Comparison of ENCODE assay signal across 8 cellular contexts in the genomic region with DNA sequence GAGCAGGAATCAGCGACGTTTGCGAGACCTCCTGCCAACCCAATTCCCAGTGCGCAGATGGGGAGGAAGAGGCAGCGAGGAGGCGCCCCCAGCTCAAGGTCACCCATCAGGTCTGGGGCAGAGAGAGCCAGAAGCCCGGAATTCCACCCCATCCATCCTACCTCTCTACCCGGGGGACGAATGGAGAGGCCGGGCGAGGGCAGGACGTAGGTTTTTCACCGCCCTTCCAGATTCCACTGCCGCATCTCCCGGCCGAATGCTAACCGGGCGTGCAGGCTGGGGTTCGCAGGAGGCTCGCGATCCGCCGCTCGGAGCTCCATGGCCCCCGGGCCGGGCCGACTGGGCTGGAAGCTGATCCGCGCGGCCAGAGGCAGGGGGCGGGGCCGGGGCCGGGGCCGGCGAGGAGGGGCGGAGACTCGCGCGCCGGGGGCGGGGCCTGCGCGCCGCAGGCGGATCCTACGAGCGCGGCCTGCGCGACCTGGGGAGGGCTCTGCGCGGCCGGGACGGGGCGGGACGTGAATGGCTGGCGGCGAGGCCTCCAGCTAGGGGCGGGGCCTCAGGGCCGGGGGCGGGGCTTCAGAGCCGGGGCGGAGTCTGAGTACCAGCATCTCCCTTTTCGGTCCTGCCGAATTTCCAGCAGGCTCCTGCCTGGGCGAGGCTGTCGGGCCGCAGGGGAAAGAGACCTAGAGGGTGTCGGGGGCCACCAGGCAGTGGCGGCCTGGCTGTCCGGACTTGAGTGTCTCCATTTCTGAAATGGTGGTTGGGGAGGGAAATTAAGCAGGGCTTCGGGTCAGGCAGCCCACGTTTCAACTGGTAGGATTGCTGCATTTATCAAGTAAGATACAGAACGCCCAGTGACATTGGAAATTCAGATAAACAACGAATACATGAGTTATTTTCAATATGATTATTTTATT. TPM values are rescaled to one million over a fixed set of nuclear protein-coding genes. Genes with fewer than 3 reads are reported as not detected.
DNase-seq lines count a peak whose midpoint lies in the region; ATAC-seq and TF ChIP-seq lines count a peak whose summit lies in the region.

A gene with protein sequence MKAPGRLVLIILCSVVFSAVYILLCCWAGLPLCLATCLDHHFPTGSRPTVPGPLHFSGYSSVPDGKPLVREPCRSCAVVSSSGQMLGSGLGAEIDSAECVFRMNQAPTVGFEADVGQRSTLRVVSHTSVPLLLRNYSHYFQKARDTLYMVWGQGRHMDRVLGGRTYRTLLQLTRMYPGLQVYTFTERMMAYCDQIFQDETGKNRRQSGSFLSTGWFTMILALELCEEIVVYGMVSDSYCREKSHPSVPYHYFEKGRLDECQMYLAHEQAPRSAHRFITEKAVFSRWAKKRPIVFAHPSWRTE (minus strand): TSS at position 377 of the 917 bp plus-strand sequence. CDS start 622 bp downstream, outside the sequence.

- H3K36me3 ChIP-seq in spleen, result peaks cover 3 to 32% (median 18%) of the 10 kb centered on the region in 6 donors

- WGBS in spleen, 5 donors, result 2 to 3% (median 3%) methylated on average over 48 to 75 of the region's 75 CpGs

- ATAC-seq in GM18858 (IDR thresholded peaks at IDR 0.05; ENCODE audit: unreplicated experiment), result peak; percentile 32
- peak; percentile 57 for ATAC-seq in HG03097 (IDR thresholded peaks at IDR 0.05; ENCODE audit: low FRiP score, unreplicated experiment)

- H3K27ac ChIP-seq in caudate nucleus (ENCODE audit: low read depth, low read length) (peak within 1 kb of the TSS; percentile 48), spleen (peak within 1 kb of the TSS; percentile 29 to 91 (median 86))

- intact Hi-C loops in spleen (cut with DNase I; ENCODE audit: low total_unique reads), result no loop called here

- TF ChIP-seq POLR2A in spleen (IDR thresholded peaks at IDR 0.05), result peak in 1 of 3 donors; percentile 40

- H3K4me3 ChIP-seq in spleen, result peak within 1 kb of the TSS; percentile 69 to 94 (median 76)

- peaks cover 0 to 3% (median 2%) of the 10 kb centered on the region in 7 donors for H3K27me3 ChIP-seq in spleen (replicated peaks in 1 of 7)

- TF ChIP-seq CTCF in spleen (IDR thresholded peaks at IDR 0.05 in 8 of 11, conservative IDR thresholded peaks at IDR 0.05 in 3 of 11), result peak in 1 of 11 experiments; percentile 23

- DNase-seq in 8988T (peak; percentile 94), NCI-H2227 treated with DMSO at 0.1 percent for 48 hours (lab: John Stamatoyannopoulos, UW) (peak; percentile 65), caudate nucleus (lab: John Stamatoyannopoulos, UW) (peak; percentile 31 to 97 (median 92)), inferior parietal cortex (ENCODE audit: extremely low spot score) (peak; percentile 82), spleen (peak; percentile 99)
- peak; percentile 92 to 97 (median 96) for DNase-seq in activated CD4-positive, CD25-positive, alpha-beta regulatory T cell (lab: John Stamatoyannopoulos, UW)

- no peaks in the 10 kb centered on the region for H3K9me3 ChIP-seq in spleen

- peaks cover 52 to 98% (median 84%) of the 10 kb centered on the region in 6 donors for H3K4me1 ChIP-seq in spleen

RNA-seq across cellular contexts. Expression of the gene that starts here (rescaled TPM):
- total RNA-seq in spleen, result 10 to 100 TPM; 48.6 to 92.8 (median 65.8) TPM
- polyA plus RNA-seq in spleen, result 10 to 100 TPM; 16.0 to 36.7 (median 19.5) TPM

Comparison
In these comparisons a context has a peak if more than half of its experiments do, and no peak if none do; other contexts are left out.
1. Peak in every context shown above with its lines: DNase-seq, ATAC-seq, H3K4me3 ChIP-seq and H3K27ac ChIP-seq.